Comparison of ENCODE assay signal across 10 cellular contexts in genomic region chr6:157293780-157294179, GRCh38.
"Had no signal": no experiment of that assay in that cellular context is flagged by ENCODE, and none has a peak within 500 bp of the region (broad histone marks: within the 10 kb centered on the region; RNA-seq: fewer than 3 reads in every experiment).

No MANE protein-coding gene starts in this region.

- H3K9ac ChIP-seq: KMS-11 had no signal

- H3K4me3 ChIP-seq: GM23338 had no signal

- FAIRE-seq: H1, H54, HTR-8/SVneo had no signal

- H3K4me2 ChIP-seq: GM23338, KMS-11 had no signal

- H3K27ac Mint-ChIP-seq: GM23338, H9, HFFc6 had no signal

- ATAC-seq: GM23338 had no signal

- H3K27ac ChIP-seq: KMS-11 had no signal

- H3K4me3 Mint-ChIP-seq: GM23338, H9, HFFc6 had no signal

- DNase-seq: H9, HCEC 1CT, HFFc6, IMR-90, KBM-7 had no signal

- H3K9me3 Mint-ChIP-seq: GM23338, H9, HFFc6 had no signal

- H2AFZ ChIP-seq: GM23338 had no signal
